In the genomic region with DNA sequence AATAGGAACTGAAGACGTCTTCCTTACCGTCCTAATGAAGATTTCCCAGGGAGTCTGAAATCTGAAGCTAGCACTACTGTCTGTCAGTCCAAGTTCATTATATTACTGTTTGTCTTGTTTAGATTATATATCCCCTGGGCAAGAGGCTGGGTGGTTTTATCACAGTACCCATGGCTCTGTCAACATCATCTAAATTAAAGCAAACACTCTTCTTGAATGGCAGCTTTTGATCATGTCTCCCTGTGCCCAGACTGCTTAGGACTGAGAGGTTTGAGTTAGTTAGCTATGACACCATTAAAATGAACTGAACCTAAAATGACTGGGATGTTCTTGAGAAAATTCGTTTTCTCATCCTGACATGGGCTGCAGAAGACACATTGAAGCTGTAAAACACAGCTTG, we compare ENCODE assay signal across 1 cellular context.
TF ChIP-seq lines count a peak whose summit lies in the region.

No MANE protein-coding gene starts in this region.

TF ChIP-seq in HEK293, 187 proteins besides CTCF, POLR2A, EP300 and RAD21 (continued from another document and continues in another):
- TF ChIP-seq PRDM4 (tag by site-specific recombination; IDR thresholded peaks at IDR 0.05) (no peak), ZNF133 (tag by site-specific recombination; IDR thresholded peaks at IDR 0.05) (no peak), ZNF155 (tag by site-specific recombination; IDR thresholded peaks at IDR 0.05) (no peak), ZNF26 (tag by site-specific recombination; IDR thresholded peaks at IDR 0.05) (no peak), GLI2 (tag by site-specific recombination; IDR thresholded peaks at IDR 0.05; ENCODE audit: borderline replicate concordance, low read depth) (peak; percentile 63; the same call in 1 of the 2 replicates), ZNF184 (tag by site-specific recombination; IDR thresholded peaks at IDR 0.05) (no peak), ZNF791 (tag by site-specific recombination; IDR thresholded peaks at IDR 0.05) (no peak), ZNF548 (tag by site-specific recombination; IDR thresholded peaks at IDR 0.05) (no peak), ZSCAN16 (tag by site-specific recombination; IDR thresholded peaks at IDR 0.05) (peak; percentile 73; the same call in 1 of the 2 replicates), ZBTB8A (tag by site-specific recombination; IDR thresholded peaks at IDR 0.05) (no peak), KLF7 (tag by site-specific recombination; IDR thresholded peaks at IDR 0.05; ENCODE audit: borderline replicate concordance) (no peak), ZNF768 (tag by site-specific recombination; IDR thresholded peaks at IDR 0.05) (no peak), ZNF776 (tag by site-specific recombination; IDR thresholded peaks at IDR 0.05; ENCODE audit: borderline replicate concordance) (no peak), ZNF610 (tag by site-specific recombination; IDR thresholded peaks at IDR 0.05; ENCODE audit: borderline replicate concordance) (0 out of 2 replicates have a peak, but pooled peaks have one; percentile 47), SP7 (tag by site-specific recombination; IDR thresholded peaks at IDR 0.05) (no peak), ZBTB10 (tag by site-specific recombination; IDR thresholded peaks at IDR 0.05) (no peak), ZNF473 (tag by site-specific recombination; IDR thresholded peaks at IDR 0.05) (no peak), ZFP3 (tag by site-specific recombination; IDR thresholded peaks at IDR 0.05; ENCODE audit: low read depth) (no peak), YY1 (tag by site-specific recombination; IDR thresholded peaks at IDR 0.05) (no peak), ZNF843 (tag by site-specific recombination; IDR thresholded peaks at IDR 0.05) (peak; percentile 42; the same call in 1 of the 2 replicates), ZNF747 (tag by site-specific recombination; IDR thresholded peaks at IDR 0.05) (no peak), ZNF501 (tag by site-specific recombination; IDR thresholded peaks at IDR 0.05) (no peak), ZNF48 (tag by site-specific recombination; IDR thresholded peaks at IDR 0.05) (no peak), ZNF157 (tag by site-specific recombination; IDR thresholded peaks at IDR 0.05) (no peak), ZNF121 (tag by site-specific recombination; IDR thresholded peaks at IDR 0.05) (no peak), TRIM28 (IDR thresholded peaks at IDR 0.05; ENCODE audit: borderline replicate concordance, low read length) (peak; percentile 52; the same call in 1 of the 2 replicates), ZNF280C (tag by site-specific recombination; IDR thresholded peaks at IDR 0.05) (no peak), PRDM2 (tag by site-specific recombination; IDR thresholded peaks at IDR 0.05; ENCODE audit: borderline replicate concordance) (no peak), ZNF24 (tag by site-specific recombination; IDR thresholded peaks at IDR 0.05) (no peak), ZNF560 (tag by site-specific recombination; IDR thresholded peaks at IDR 0.05; ENCODE audit: borderline replicate concordance) (no peak), ZNF701 (tag by site-specific recombination; IDR thresholded peaks at IDR 0.05) (no peak), ZNF2 (tag by site-specific recombination; IDR thresholded peaks at IDR 0.05) (no peak), ZNF426 (tag by site-specific recombination; IDR thresholded peaks at IDR 0.05) (no peak), OVOL3 (tag by site-specific recombination; IDR thresholded peaks at IDR 0.05) (0 out of 2 replicates have a peak, but pooled peaks have one; percentile 51)
- TF ChIP-seq, protein P1, sequence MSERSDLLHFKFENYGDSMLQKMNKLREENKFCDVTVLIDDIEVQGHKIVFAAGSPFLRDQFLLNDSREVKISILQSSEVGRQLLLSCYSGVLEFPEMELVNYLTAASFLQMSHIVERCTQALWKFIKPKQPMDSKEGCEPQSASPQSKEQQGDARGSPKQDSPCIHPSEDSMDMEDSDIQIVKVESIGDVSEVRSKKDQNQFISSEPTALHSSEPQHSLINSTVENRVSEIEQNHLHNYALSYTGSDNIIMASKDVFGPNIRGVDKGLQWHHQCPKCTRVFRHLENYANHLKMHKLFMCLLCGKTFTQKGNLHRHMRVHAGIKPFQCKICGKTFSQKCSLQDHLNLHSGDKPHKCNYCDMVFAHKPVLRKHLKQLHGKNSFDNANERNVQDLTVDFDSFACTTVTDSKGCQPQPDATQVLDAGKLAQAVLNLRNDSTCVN (tag by site-specific recombination; optimal IDR thresholded peaks at IDR 0.05): no peak
- TF ChIP-seq, protein P2, sequence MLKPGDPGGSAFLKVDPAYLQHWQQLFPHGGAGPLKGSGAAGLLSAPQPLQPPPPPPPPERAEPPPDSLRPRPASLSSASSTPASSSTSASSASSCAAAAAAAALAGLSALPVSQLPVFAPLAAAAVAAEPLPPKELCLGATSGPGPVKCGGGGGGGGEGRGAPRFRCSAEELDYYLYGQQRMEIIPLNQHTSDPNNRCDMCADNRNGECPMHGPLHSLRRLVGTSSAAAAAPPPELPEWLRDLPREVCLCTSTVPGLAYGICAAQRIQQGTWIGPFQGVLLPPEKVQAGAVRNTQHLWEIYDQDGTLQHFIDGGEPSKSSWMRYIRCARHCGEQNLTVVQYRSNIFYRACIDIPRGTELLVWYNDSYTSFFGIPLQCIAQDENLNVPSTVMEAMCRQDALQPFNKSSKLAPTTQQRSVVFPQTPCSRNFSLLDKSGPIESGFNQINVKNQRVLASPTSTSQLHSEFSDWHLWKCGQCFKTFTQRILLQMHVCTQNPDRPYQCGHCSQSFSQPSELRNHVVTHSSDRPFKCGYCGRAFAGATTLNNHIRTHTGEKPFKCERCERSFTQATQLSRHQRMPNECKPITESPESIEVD (tag by site-specific recombination; IDR thresholded peaks at IDR 0.05): peak; percentile 35; the same call in 1 of the 2 replicates
- TF ChIP-seq, protein P3, sequence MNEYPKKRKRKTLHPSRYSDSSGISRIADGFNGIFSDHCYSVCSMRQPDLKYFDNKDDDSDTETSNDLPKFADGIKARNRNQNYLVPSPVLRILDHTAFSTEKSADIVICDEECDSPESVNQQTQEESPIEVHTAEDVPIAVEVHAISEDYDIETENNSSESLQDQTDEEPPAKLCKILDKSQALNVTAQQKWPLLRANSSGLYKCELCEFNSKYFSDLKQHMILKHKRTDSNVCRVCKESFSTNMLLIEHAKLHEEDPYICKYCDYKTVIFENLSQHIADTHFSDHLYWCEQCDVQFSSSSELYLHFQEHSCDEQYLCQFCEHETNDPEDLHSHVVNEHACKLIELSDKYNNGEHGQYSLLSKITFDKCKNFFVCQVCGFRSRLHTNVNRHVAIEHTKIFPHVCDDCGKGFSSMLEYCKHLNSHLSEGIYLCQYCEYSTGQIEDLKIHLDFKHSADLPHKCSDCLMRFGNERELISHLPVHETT (tag by site-specific recombination; IDR thresholded peaks at IDR 0.05): no peak
- TF ChIP-seq, protein P4, sequence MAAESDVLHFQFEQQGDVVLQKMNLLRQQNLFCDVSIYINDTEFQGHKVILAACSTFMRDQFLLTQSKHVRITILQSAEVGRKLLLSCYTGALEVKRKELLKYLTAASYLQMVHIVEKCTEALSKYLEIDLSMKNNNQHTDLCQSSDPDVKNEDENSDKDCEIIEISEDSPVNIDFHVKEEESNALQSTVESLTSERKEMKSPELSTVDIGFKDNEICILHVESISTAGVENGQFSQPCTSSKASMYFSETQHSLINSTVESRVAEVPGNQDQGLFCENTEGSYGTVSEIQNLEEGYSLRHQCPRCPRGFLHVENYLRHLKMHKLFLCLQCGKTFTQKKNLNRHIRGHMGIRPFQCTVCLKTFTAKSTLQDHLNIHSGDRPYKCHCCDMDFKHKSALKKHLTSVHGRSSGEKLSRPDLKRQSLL (tag by site-specific recombination; IDR thresholded peaks at IDR 0.05): no peak
